ENCODE assay signal across 1 cellular context in the genomic region with DNA sequence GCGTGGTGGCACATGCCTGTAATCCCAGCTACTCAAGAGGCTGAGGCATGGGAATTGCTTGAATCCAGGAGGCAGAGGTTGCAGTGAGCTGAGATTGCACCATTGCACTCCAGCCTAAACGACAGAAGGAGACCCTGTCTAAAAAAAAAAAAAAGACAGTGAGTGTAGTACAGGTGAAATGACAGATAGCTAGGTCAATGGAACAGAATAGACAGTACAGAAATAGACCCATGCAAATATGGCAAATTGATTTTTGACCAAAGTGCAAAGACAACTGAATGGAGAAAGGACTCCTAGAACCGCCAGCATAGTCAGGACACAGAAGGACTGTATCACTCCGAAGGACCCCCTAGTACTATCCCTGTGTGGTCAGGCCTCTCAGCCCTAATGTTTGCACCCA.
TF ChIP-seq lines count a peak whose summit lies in the region.

No MANE protein-coding gene starts in this region.

TF ChIP-seq in HepG2, 621 proteins besides CTCF, POLR2A, EP300 and RAD21 (continued from another document and continues in another):
- TF ChIP-seq, protein P1, sequence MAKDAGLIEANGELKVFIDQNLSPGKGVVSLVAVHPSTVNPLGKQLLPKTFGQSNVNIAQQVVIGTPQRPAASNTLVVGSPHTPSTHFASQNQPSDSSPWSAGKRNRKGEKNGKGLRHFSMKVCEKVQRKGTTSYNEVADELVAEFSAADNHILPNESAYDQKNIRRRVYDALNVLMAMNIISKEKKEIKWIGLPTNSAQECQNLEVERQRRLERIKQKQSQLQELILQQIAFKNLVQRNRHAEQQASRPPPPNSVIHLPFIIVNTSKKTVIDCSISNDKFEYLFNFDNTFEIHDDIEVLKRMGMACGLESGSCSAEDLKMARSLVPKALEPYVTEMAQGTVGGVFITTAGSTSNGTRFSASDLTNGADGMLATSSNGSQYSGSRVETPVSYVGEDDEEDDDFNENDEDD (CRISPR knock-in tag; IDR thresholded peaks at IDR 0.05; ENCODE audit: borderline replicate concordance), result no peak
- TF ChIP-seq ZNF878 (CRISPR knock-in tag; IDR thresholded peaks at IDR 0.05) (no peak), SMAD9 (CRISPR knock-in tag; IDR thresholded peaks at IDR 0.05) (no peak), ZNF883 (CRISPR knock-in tag; IDR thresholded peaks at IDR 0.05; ENCODE audit: not compliant biosample characterization) (no peak), ZNF432 (CRISPR knock-in tag; IDR thresholded peaks at IDR 0.05; ENCODE audit: borderline replicate concordance) (no peak), HNRNPLL (IDR thresholded peaks at IDR 0.05; ENCODE audit: low read depth, low read length, poor library complexity, severe bottlenecking) (no peak), ATRX (CRISPR knock-in tag; IDR thresholded peaks at IDR 0.05; ENCODE audit: borderline replicate concordance) (no peak), FOXA3 (CRISPR knock-in tag; IDR thresholded peaks at IDR 0.05) (0 out of 2 replicates have a peak, but pooled peaks have one; percentile 15), ZNF530 (CRISPR knock-in tag; IDR thresholded peaks at IDR 0.05; ENCODE audit: low read depth) (no peak), FOXC1 (CRISPR knock-in tag; IDR thresholded peaks at IDR 0.05; ENCODE audit: borderline replicate concordance) (no peak), CREM (IDR thresholded peaks at IDR 0.05) (no peak), CREM (CRISPR knock-in tag; IDR thresholded peaks at IDR 0.05) (no peak), SIN3A (IDR thresholded peaks at IDR 0.05; ENCODE audit: borderline replicate concordance, low read depth, low read length) (no peak), ZNF678 (CRISPR knock-in tag; IDR thresholded peaks at IDR 0.05) (no peak), HNRNPUL1 (IDR thresholded peaks at IDR 0.05; ENCODE audit: low read depth, low read length) (no peak), ZFP36L2 (CRISPR knock-in tag; IDR thresholded peaks at IDR 0.05) (no peak), KLF11 (CRISPR knock-in tag; IDR thresholded peaks at IDR 0.05) (no peak), ZNF224 (CRISPR knock-in tag; IDR thresholded peaks at IDR 0.05) (no peak), TCF12 (IDR thresholded peaks at IDR 0.05) (no peak), TCF12 (CRISPR knock-in tag; IDR thresholded peaks at IDR 0.05) (no peak), ZNF468 (CRISPR knock-in tag; IDR thresholded peaks at IDR 0.05) (no peak), ZNF138 (CRISPR knock-in tag; IDR thresholded peaks at IDR 0.05; ENCODE audit: low read depth) (no peak), RAD51 (IDR thresholded peaks at IDR 0.05; ENCODE audit: borderline replicate concordance) (no peak), FOXJ3 (CRISPR knock-in tag; IDR thresholded peaks at IDR 0.05; ENCODE audit: borderline replicate concordance) (no peak; the same call in 1 of the 2 replicates), MEF2D (CRISPR knock-in tag; IDR thresholded peaks at IDR 0.05) (peak; percentile 94; the same call in 1 of the 2 replicates), TMF1 (CRISPR knock-in tag; IDR thresholded peaks at IDR 0.05; ENCODE audit: low read depth) (no peak), ARNT2 (CRISPR knock-in tag; IDR thresholded peaks at IDR 0.05; ENCODE audit: low read depth) (no peak), ZFP36L1 (CRISPR knock-in tag; IDR thresholded peaks at IDR 0.05) (no peak), POLR2AphosphoS5 (IDR thresholded peaks at IDR 0.05; ENCODE audit: low read depth, low read length) (no peak), ZFAT (CRISPR knock-in tag; conservative IDR thresholded peaks at IDR 0.05) (no peak), KLF12 (CRISPR knock-in tag; IDR thresholded peaks at IDR 0.05; ENCODE audit: borderline replicate concordance) (peak; percentile 35; the same call in 1 of the 2 replicates), FOSL1 (CRISPR knock-in tag; IDR thresholded peaks at IDR 0.05; ENCODE audit: borderline replicate concordance) (no peak)
- TF ChIP-seq, protein P2, sequence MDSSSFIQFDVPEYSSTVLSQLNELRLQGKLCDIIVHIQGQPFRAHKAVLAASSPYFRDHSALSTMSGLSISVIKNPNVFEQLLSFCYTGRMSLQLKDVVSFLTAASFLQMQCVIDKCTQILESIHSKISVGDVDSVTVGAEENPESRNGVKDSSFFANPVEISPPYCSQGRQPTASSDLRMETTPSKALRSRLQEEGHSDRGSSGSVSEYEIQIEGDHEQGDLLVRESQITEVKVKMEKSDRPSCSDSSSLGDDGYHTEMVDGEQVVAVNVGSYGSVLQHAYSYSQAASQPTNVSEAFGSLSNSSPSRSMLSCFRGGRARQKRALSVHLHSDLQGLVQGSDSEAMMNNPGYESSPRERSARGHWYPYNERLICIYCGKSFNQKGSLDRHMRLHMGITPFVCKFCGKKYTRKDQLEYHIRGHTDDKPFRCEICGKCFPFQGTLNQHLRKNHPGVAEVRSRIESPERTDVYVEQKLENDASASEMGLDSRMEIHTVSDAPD (CRISPR knock-in tag; IDR thresholded peaks at IDR 0.05), result no peak
- TF ChIP-seq, protein P3, sequence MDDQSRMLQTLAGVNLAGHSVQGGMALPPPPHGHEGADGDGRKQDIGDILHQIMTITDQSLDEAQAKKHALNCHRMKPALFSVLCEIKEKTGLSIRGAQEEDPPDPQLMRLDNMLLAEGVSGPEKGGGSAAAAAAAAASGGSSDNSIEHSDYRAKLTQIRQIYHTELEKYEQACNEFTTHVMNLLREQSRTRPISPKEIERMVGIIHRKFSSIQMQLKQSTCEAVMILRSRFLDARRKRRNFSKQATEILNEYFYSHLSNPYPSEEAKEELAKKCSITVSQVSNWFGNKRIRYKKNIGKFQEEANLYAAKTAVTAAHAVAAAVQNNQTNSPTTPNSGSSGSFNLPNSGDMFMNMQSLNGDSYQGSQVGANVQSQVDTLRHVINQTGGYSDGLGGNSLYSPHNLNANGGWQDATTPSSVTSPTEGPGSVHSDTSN (CRISPR knock-in tag; IDR thresholded peaks at IDR 0.05; ENCODE audit: borderline replicate concordance), result no peak
- TF ChIP-seq, protein P4, sequence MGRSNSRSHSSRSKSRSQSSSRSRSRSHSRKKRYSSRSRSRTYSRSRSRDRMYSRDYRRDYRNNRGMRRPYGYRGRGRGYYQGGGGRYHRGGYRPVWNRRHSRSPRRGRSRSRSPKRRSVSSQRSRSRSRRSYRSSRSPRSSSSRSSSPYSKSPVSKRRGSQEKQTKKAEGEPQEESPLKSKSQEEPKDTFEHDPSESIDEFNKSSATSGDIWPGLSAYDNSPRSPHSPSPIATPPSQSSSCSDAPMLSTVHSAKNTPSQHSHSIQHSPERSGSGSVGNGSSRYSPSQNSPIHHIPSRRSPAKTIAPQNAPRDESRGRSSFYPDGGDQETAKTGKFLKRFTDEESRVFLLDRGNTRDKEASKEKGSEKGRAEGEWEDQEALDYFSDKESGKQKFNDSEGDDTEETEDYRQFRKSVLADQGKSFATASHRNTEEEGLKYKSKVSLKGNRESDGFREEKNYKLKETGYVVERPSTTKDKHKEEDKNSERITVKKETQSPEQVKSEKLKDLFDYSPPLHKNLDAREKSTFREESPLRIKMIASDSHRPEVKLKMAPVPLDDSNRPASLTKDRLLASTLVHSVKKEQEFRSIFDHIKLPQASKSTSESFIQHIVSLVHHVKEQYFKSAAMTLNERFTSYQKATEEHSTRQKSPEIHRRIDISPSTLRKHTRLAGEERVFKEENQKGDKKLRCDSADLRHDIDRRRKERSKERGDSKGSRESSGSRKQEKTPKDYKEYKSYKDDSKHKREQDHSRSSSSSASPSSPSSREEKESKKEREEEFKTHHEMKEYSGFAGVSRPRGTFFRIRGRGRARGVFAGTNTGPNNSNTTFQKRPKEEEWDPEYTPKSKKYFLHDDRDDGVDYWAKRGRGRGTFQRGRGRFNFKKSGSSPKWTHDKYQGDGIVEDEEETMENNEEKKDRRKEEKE (IDR thresholded peaks at IDR 0.05), result no peak
- TF ChIP-seq, protein P5, sequence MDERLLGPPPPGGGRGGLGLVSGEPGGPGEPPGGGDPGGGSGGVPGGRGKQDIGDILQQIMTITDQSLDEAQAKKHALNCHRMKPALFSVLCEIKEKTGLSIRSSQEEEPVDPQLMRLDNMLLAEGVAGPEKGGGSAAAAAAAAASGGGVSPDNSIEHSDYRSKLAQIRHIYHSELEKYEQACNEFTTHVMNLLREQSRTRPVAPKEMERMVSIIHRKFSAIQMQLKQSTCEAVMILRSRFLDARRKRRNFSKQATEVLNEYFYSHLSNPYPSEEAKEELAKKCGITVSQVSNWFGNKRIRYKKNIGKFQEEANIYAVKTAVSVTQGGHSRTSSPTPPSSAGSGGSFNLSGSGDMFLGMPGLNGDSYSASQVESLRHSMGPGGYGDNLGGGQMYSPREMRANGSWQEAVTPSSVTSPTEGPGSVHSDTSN (CRISPR knock-in tag; IDR thresholded peaks at IDR 0.05), result no peak
- TF ChIP-seq, protein P6, sequence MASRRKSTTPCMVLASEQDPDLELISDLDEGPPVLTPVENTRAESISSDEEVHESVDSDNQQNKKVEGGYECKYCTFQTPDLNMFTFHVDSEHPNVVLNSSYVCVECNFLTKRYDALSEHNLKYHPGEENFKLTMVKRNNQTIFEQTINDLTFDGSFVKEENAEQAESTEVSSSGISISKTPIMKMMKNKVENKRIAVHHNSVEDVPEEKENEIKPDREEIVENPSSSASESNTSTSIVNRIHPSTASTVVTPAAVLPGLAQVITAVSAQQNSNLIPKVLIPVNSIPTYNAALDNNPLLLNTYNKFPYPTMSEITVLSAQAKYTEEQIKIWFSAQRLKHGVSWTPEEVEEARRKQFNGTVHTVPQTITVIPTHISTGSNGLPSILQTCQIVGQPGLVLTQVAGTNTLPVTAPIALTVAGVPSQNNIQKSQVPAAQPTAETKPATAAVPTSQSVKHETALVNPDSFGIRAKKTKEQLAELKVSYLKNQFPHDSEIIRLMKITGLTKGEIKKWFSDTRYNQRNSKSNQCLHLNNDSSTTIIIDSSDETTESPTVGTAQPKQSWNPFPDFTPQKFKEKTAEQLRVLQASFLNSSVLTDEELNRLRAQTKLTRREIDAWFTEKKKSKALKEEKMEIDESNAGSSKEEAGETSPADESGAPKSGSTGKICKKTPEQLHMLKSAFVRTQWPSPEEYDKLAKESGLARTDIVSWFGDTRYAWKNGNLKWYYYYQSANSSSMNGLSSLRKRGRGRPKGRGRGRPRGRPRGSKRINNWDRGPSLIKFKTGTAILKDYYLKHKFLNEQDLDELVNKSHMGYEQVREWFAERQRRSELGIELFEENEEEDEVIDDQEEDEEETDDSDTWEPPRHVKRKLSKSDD (CRISPR knock-in tag; IDR thresholded peaks at IDR 0.05; ENCODE audit: low read depth), result no peak
- TF ChIP-seq, protein P7, sequence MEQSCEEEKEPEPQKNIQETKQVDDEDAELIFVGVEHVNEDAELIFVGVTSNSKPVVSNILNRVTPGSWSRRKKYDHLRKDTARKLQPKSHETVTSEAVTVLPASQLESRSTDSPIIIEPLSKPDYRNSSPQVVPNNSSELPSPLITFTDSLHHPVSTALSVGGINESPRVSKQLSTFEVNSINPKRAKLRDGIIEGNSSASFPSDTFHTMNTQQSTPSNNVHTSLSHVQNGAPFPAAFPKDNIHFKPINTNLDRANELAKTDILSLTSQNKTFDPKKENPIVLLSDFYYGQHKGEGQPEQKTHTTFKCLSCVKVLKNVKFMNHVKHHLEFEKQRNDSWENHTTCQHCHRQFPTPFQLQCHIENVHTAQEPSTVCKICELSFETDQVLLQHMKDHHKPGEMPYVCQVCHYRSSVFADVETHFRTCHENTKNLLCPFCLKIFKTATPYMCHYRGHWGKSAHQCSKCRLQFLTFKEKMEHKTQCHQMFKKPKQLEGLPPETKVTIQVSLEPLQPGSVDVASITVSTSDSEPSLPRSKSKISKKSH (CRISPR knock-in tag; IDR thresholded peaks at IDR 0.05; ENCODE audit: borderline replicate concordance), result no peak
- TF ChIP-seq, protein P8, sequence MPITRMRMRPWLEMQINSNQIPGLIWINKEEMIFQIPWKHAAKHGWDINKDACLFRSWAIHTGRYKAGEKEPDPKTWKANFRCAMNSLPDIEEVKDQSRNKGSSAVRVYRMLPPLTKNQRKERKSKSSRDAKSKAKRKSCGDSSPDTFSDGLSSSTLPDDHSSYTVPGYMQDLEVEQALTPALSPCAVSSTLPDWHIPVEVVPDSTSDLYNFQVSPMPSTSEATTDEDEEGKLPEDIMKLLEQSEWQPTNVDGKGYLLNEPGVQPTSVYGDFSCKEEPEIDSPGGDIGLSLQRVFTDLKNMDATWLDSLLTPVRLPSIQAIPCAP (CRISPR knock-in tag; IDR thresholded peaks at IDR 0.05; ENCODE audit: low read depth), result no peak
- TF ChIP-seq, protein P9, sequence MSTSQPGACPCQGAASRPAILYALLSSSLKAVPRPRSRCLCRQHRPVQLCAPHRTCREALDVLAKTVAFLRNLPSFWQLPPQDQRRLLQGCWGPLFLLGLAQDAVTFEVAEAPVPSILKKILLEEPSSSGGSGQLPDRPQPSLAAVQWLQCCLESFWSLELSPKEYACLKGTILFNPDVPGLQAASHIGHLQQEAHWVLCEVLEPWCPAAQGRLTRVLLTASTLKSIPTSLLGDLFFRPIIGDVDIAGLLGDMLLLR (CRISPR knock-in tag; IDR thresholded peaks at IDR 0.05), result no peak
- TF ChIP-seq, protein P10, sequence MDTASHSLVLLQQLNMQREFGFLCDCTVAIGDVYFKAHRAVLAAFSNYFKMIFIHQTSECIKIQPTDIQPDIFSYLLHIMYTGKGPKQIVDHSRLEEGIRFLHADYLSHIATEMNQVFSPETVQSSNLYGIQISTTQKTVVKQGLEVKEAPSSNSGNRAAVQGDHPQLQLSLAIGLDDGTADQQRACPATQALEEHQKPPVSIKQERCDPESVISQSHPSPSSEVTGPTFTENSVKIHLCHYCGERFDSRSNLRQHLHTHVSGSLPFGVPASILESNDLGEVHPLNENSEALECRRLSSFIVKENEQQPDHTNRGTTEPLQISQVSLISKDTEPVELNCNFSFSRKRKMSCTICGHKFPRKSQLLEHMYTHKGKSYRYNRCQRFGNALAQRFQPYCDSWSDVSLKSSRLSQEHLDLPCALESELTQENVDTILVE (CRISPR knock-in tag; IDR thresholded peaks at IDR 0.05), result no peak
- TF ChIP-seq, protein P11, sequence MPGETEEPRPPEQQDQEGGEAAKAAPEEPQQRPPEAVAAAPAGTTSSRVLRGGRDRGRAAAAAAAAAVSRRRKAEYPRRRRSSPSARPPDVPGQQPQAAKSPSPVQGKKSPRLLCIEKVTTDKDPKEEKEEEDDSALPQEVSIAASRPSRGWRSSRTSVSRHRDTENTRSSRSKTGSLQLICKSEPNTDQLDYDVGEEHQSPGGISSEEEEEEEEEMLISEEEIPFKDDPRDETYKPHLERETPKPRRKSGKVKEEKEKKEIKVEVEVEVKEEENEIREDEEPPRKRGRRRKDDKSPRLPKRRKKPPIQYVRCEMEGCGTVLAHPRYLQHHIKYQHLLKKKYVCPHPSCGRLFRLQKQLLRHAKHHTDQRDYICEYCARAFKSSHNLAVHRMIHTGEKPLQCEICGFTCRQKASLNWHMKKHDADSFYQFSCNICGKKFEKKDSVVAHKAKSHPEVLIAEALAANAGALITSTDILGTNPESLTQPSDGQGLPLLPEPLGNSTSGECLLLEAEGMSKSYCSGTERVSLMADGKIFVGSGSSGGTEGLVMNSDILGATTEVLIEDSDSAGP (CRISPR knock-in tag; IDR thresholded peaks at IDR 0.05; ENCODE audit: borderline replicate concordance), result no peak
- TF ChIP-seq, protein P12, sequence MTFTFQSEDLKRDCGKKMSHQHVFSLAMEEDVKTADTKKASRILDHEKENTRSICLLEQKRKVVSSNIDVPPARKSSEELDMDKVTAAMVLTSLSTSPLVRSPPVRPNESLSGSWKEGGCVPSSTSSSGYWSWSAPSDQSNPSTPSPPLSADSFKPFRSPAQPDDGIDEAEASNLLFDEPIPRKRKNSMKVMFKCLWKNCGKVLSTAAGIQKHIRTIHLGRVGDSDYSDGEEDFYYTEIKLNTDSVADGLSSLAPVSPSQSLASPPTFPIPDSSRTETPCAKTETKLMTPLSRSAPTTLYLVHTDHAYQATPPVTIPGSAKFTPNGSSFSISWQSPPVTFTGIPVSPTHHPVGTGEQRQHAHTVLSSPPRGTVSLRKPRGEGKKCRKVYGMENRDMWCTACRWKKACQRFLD (CRISPR knock-in tag; IDR thresholded peaks at IDR 0.05; ENCODE audit: borderline replicate concordance), result no peak
